Comparison of ENCODE assay signal across 8 cellular contexts in genomic region chr21:36966066-36966845, GRCh38. TPM values are rescaled to one million over a fixed set of nuclear protein-coding genes. Genes with fewer than 3 reads are reported as not detected.
DNase-seq lines count a peak whose midpoint lies in the region; ATAC-seq, FAIRE-seq and TF ChIP-seq lines count a peak whose summit lies in the region.

TSS of gene HLCS (minus strand) at chr21:36966669. CDS start at chr21:36966638, 31 bp downstream.

- WGBS in thyroid gland, 2 donors, result 0% methylated on average over 12 of the region's 105 CpGs; no CpG with 5 or more reads in 1 of the 2 donors

- DNase-seq in DND-41, result peak; percentile 75
- no peak for DNase-seq in RWPE2 (ENCODE audit: low spot score)
- peak; percentile 90 for DNase-seq in activated effector memory CD4-positive, alpha-beta T cell treated with anti-CD3 and anti-CD28 coated beads, Interleukin-2, amount 50 U/mL, for 16 hours
- DNase-seq in frontal cortex (ENCODE audit: low spot score in 2 of 2), result peak; percentile 72 to 74
- DNase-seq in osteocyte (ENCODE audit: extremely low spot score, unreplicated experiment), result no peak
- DNase-seq in thyroid gland, result peak; percentile 71 to 72

- no peaks in the 10 kb centered on the region for H4K20me1 ChIP-seq in DND-41 (ENCODE audit: insufficient read depth, low read length)

- peak within 1 kb of the TSS; percentile 72 to 84; a peak in 3 of 4 replicates for H3K4me3 ChIP-seq in DND-41 (ENCODE audit: low read depth in 1 of 2, low read length in 2 of 2)
- peak within 1 kb of the TSS; percentile 75 for H3K4me3 ChIP-seq in RWPE2 (ENCODE audit: severe bottlenecking)
- H3K4me3 ChIP-seq in thyroid gland (replicated peaks in 1 of 3), result peak within 1 kb of the TSS; percentile 56 to 86 (median 64)

- peaks cover 7% of the 10 kb centered on the region for H3K79me2 ChIP-seq in DND-41 (ENCODE audit: insufficient read depth, low read length)

- H3K4me1 Mint-ChIP-seq in osteocyte (ENCODE audit: unreplicated experiment), result peaks cover 12% of the 10 kb centered on the region

- peaks cover 9% of the 10 kb centered on the region for H3K36me3 Mint-ChIP-seq in osteocyte (ENCODE audit: unreplicated experiment)

- H3K36me3 ChIP-seq in DND-41 (ENCODE audit: insufficient read depth, low read length), result peaks cover 9% of the 10 kb centered on the region; the same call in 1 of the 2 replicates
- peaks cover 8% of the 10 kb centered on the region for H3K36me3 ChIP-seq in RWPE2 (ENCODE audit: low read depth)
- H3K36me3 ChIP-seq in thyroid gland, result peaks cover 0 to under 1% of the 10 kb centered on the region in 2 donors

- TF ChIP-seq EP300 in Ishikawa (IDR thresholded peaks at IDR 0.05; ENCODE audit: borderline replicate concordance), result no peak

- no peak for TF ChIP-seq RAD21 in Ishikawa (IDR thresholded peaks at IDR 0.05; ENCODE audit: low read depth)

- no peaks in the 10 kb centered on the region for H3K9me3 ChIP-seq in DND-41 (ENCODE audit: insufficient read depth, low read length, severe bottlenecking)
- H3K9me3 ChIP-seq in RWPE2 (ENCODE audit: severe bottlenecking), result no peaks in the 10 kb centered on the region
- no peaks in the 10 kb centered on the region for H3K9me3 ChIP-seq in thyroid gland

- peak within 1 kb of the TSS; percentile 88 for H2AFZ ChIP-seq in DND-41 (ENCODE audit: low read depth, low read length)

- H3K9me3 Mint-ChIP-seq in osteocyte (ENCODE audit: unreplicated experiment), result no peaks in the 10 kb centered on the region

- peak within 1 kb of the TSS; percentile 84 for H3K9ac ChIP-seq in DND-41 (ENCODE audit: low read depth, low read length)

- H3K27me3 ChIP-seq in DND-41 (ENCODE audit: insufficient read depth, low read length, poor library complexity) (no peaks in the 10 kb centered on the region), RWPE2 (ENCODE audit: insufficient read depth, poor library complexity, severe bottlenecking) (no peaks in the 10 kb centered on the region), thyroid gland (no peaks in the 10 kb centered on the region)

- intact Hi-C loops in thyroid gland (cut with DNase I), result loop anchor here (2.0 kb wide), 1 partner anchor 23 kb away; no protein-coding TSS in a partner anchor

- TF ChIP-seq CTCF in DND-41 (IDR thresholded peaks at IDR 0.05; ENCODE audit: borderline replicate concordance, extremely low read depth, low read length, poor library complexity, severe bottlenecking) (peak; percentile 52), RWPE2 (IDR thresholded peaks at IDR 0.05; ENCODE audit: poor library complexity, severe bottlenecking) (peak; percentile 44), osteocyte (IDR thresholded peaks at IDR 0.05) (peak; percentile 37), thyroid gland (IDR thresholded peaks at IDR 0.05) (peak in 2 of 6 experiments; percentile 21 to 39)

- peak within 1 kb of the TSS; percentile 94 for H3K4me2 ChIP-seq in DND-41 (ENCODE audit: insufficient read depth, low read length)

- H3K4me3 Mint-ChIP-seq in osteocyte (ENCODE audit: unreplicated experiment), result peak within 1 kb of the TSS; percentile 74

- H3K27ac Mint-ChIP-seq in osteocyte (ENCODE audit: unreplicated experiment), result peak within 1 kb of the TSS; percentile 87

- FAIRE-seq in frontal cortex (lab: Jason Lieb, UNC), result no peak

- H3K4me1 ChIP-seq in DND-41 (ENCODE audit: insufficient read depth, low read length) (peaks cover 21% of the 10 kb centered on the region), RWPE2 (ENCODE audit: insufficient read depth, poor library complexity, severe bottlenecking) (peaks cover 6% of the 10 kb centered on the region), thyroid gland (peaks cover 8 to 14% of the 10 kb centered on the region in 2 donors)

- ATAC-seq in DND-41 (ENCODE audit: insufficient read depth, low read depth) (peak; percentile 76), GM21528 (IDR thresholded peaks at IDR 0.05; ENCODE audit: low FRiP score, unreplicated experiment) (peak; percentile 77), RWPE2 (ENCODE audit: low read depth) (peak; percentile 79)

- no peaks in the 10 kb centered on the region for H3K27me3 Mint-ChIP-seq in osteocyte (ENCODE audit: unreplicated experiment)

- peak within 1 kb of the TSS; percentile 76 for H3K27ac ChIP-seq in DND-41 (ENCODE audit: low read length)
- H3K27ac ChIP-seq in RWPE2 (ENCODE audit: poor library complexity, severe bottlenecking), result peak within 1 kb of the TSS; percentile 75
- H3K27ac ChIP-seq in thyroid gland, result peak within 1 kb of the TSS; percentile 86 to 89 (median 88)

- peak in 1 of 2 donors; percentile 72 for TF ChIP-seq POLR2A in thyroid gland (IDR thresholded peaks at IDR 0.05)

TF ChIP-seq in Ishikawa, 13 proteins besides CTCF, POLR2A, EP300 and RAD21:
- TF ChIP-seq ZBTB7A (IDR thresholded peaks at IDR 0.05; ENCODE audit: low read depth) (peak; percentile 74), TAF1 (IDR thresholded peaks at IDR 0.05; ENCODE audit: low read depth) (no peak), YY1 (IDR thresholded peaks at IDR 0.05; ENCODE audit: low read depth) (peak; percentile 45; the same call in 1 of the 2 replicates), FOXM1 (IDR thresholded peaks at IDR 0.05; ENCODE audit: borderline replicate concordance, low read depth) (no peak), MAX (IDR thresholded peaks at IDR 0.05) (peak; percentile 57), TCF12 (IDR thresholded peaks at IDR 0.05; ENCODE audit: low read depth) (0 out of 2 replicates have a peak, but pooled peaks have one; percentile 29)

RNA-seq across cellular contexts. Expression of gene HLCS, which starts in this region (rescaled TPM):
- total RNA-seq in frontal cortex (23.2 TPM), osteocyte (26.7 and 27.3 TPM in 2 replicates), thyroid gland (10 to 100 TPM; 34.2 to 70.7 (median 43.4) TPM)

Comparison
In these comparisons a context has a peak if more than half of its experiments do, and no peak if none do; other contexts are left out.
1. DNase-seq: peak in DND-41 (single experiment), activated effector memory CD4-positive, alpha-beta T cell treated with anti-CD3 and anti-CD28 coated beads, Interleukin-2, amount 50 U/mL, for 16 hours (single experiment), frontal cortex (2 of 2) and thyroid gland (2 of 2); none in RWPE2 (single experiment) and osteocyte (single experiment).
2. Peak in every context shown above with its lines, with median percentiles within 50 percentile points of each other: ATAC-seq, H3K27ac ChIP-seq and H3K4me3 ChIP-seq.